22 cellular contexts compared by ENCODE assay signal in genomic region chr7:89685287-89685686, GRCh38.
"Had no signal": no experiment of that assay in that cellular context is flagged by ENCODE, and none has a peak within 500 bp of the region (broad histone marks: within the 10 kb centered on the region; RNA-seq: fewer than 3 reads in every experiment).

No MANE protein-coding gene starts in this region.

- H3K27ac ChIP-seq: coronary artery, dorsolateral prefrontal cortex, esophagus muscularis mucosa, foreskin keratinocyte, gastroesophageal sphincter, heart left ventricle, hepatocyte, lower lobe of right lung had no signal

- H3K9me3 ChIP-seq: esophagus muscularis mucosa, gastroesophageal sphincter, lower lobe of right lung, mucosa of descending colon had no signal

- DNase-seq: dermis blood vessel endothelial cell; dorsolateral prefrontal cortex; effector CD4-positive, alpha-beta T cell; effector memory CD4-positive, alpha-beta T cell; foreskin keratinocyte; heart left ventricle; hypothalamus; immature natural killer cell; islet precursor cell; kidney; kidney glomerular epithelial cell; left colon; left ventricle myocardium superior; lower lobe of right lung; mesenchymal stem cell; mucosa of descending colon; naive B cell had no signal

- H3K36me3 ChIP-seq: esophagus muscularis mucosa, gastroesophageal sphincter, heart left ventricle, lower lobe of right lung had no signal

- H3K4me3 ChIP-seq: coronary artery, dorsolateral prefrontal cortex, esophagus muscularis mucosa, gastroesophageal sphincter, heart left ventricle, hepatocyte, lower lobe of right lung, mucosa of descending colon had no signal

- H3K27me3 ChIP-seq: dorsolateral prefrontal cortex, esophagus muscularis mucosa, foreskin keratinocyte, gastroesophageal sphincter, heart left ventricle, hepatocyte had no signal

- H3K4me1 ChIP-seq: esophagus muscularis mucosa, foreskin keratinocyte, gastroesophageal sphincter, heart left ventricle, lower lobe of right lung had no signal

- ATAC-seq: foreskin keratinocyte, gastroesophageal sphincter, heart left ventricle, left colon, left lobe of liver, left ventricle myocardium superior, lower lobe of right lung, mucosa of descending colon had no signal
